In genomic region chr12:93441617-93442410, GRCh38 we compare ENCODE assay signal across 1 cellular context.
TF ChIP-seq lines count a peak whose summit lies in the region.

Gene UBE2N (minus strand): TSS chr12:93441947. CDS start chr12:93441884, 63 bp downstream.

TF ChIP-seq in K562, 482 proteins besides CTCF, POLR2A, EP300 and RAD21 (continued from another document and continues in another):
- TF ChIP-seq CHD7 (IDR thresholded peaks at IDR 0.05; ENCODE audit: low read depth, low read length) (no peak), C11orf30 (IDR thresholded peaks at IDR 0.05; ENCODE audit: low read depth) (peak; percentile 43; the same call in 1 of the 2 replicates), CEBPB (tag; IDR thresholded peaks at IDR 0.05) (no peak), ESRRA (IDR thresholded peaks at IDR 0.05; ENCODE audit: borderline replicate concordance, low read depth) (no peak), ATF2 (CRISPR knock-in tag; IDR thresholded peaks at IDR 0.05) (no peak), SREBF1 (IDR thresholded peaks at IDR 0.05; ENCODE audit: borderline replicate concordance, low read depth, low read length) (no peak), SFPQ (IDR thresholded peaks at IDR 0.05; ENCODE audit: low read depth, low read length) (no peak), BRD9 (IDR thresholded peaks at IDR 0.05; ENCODE audit: low read depth, partially characterized antibody) (no peak), FOXJ3 (CRISPR knock-in tag; IDR thresholded peaks at IDR 0.05) (no peak), ZNF592 (IDR thresholded peaks at IDR 0.05) (peak; percentile 59), FIP1L1 (IDR thresholded peaks at IDR 0.05; ENCODE audit: low read depth, low read length, poor library complexity, severe bottlenecking) (no peak), ZBTB26 (CRISPR knock-in tag; IDR thresholded peaks at IDR 0.05) (no peak), ZNF212 (CRISPR knock-in tag; IDR thresholded peaks at IDR 0.05) (no peak), NFATC3 (IDR thresholded peaks at IDR 0.05) (no peak), ARHGAP35 (IDR thresholded peaks at IDR 0.05; ENCODE audit: partially characterized antibody) (no peak), ZBTB1 (CRISPR knock-in tag; IDR thresholded peaks at IDR 0.05; ENCODE audit: borderline replicate concordance, low read depth) (peak; percentile 84), BCLAF1 (IDR thresholded peaks at IDR 0.05; ENCODE audit: borderline replicate concordance in 1 of 2, control insufficient read depth in 1 of 2, low read depth in 2 of 2, low read length in 1 of 2) (0 out of 4 replicates have a peak, but pooled peaks of 1 of the 2 experiments have one; percentile 77), SREBF2 (CRISPR knock-in tag; IDR thresholded peaks at IDR 0.05) (no peak), ZNF23 (CRISPR knock-in tag; IDR thresholded peaks at IDR 0.05) (no peak), PATZ1 (CRISPR knock-in tag; IDR thresholded peaks at IDR 0.05; ENCODE audit: borderline replicate concordance) (no peak), GABPB2 (CRISPR knock-in tag; conservative IDR thresholded peaks at IDR 0.05) (no peak), SIX5 (IDR thresholded peaks at IDR 0.05; ENCODE audit: borderline replicate concordance in 1 of 2, insufficient read depth in 1 of 2, low read depth in 1 of 2, low read length in 2 of 2) (peak; percentile 63 to 76), RBM15 (IDR thresholded peaks at IDR 0.05; ENCODE audit: insufficient read depth, low read length) (no peak), PHF20 (IDR thresholded peaks at IDR 0.05; ENCODE audit: partially characterized antibody) (peak; percentile 34), ZKSCAN8 (CRISPR knock-in tag; IDR thresholded peaks at IDR 0.05) (no peak)
